ENCODE assay signal across 16 cellular contexts in genomic region chr2:105494683-105495425, GRCh38.
"Had no signal": no experiment of that assay in that cellular context is flagged by ENCODE, and none has a peak within 500 bp of the region (broad histone marks: within the 10 kb centered on the region; RNA-seq: fewer than 3 reads in every experiment).

No MANE protein-coding gene starts in this region.

- FAIRE-seq: astrocyte, bronchial epithelial cell, endometrium, urothelium cell line had no signal

- H3K36me3 ChIP-seq: right lobe of liver, spleen had no signal

- H3K4me1 ChIP-seq: spleen had no signal

- H3K4me3 Mint-ChIP-seq: immature natural killer cell, natural killer cell had no signal

- H3K27ac ChIP-seq: right lobe of liver, spleen had no signal

- DNase-seq: activated CD4-positive, alpha-beta T cell treated with anti-CD3 and anti-CD28 coated beads, Interleukin-2, amount 50 U/mL, for 48 hours; activated CD4-positive, CD25-positive, alpha-beta regulatory T cell treated with anti-CD3 and anti-CD28 coated beads, Interleukin-2, amount 50 U/mL, for 72 hours; activated naive CD4-positive, alpha-beta T cell treated with anti-CD3 and anti-CD28 coated beads, Interleukin-2, amount 50 U/mL, for 16 hours; foreskin fibroblast; immature natural killer cell; natural killer cell; nucleus accumbens; right lobe of liver; spleen; T1000 had no signal

- H3K4me3 ChIP-seq: right lobe of liver, spleen had no signal

- H3K27ac Mint-ChIP-seq: immature natural killer cell, natural killer cell, progenitor cell of endocrine pancreas had no signal

- ATAC-seq: esophagus mucosa, natural killer cell, right lobe of liver had no signal

- H3K27me3 ChIP-seq: right lobe of liver, spleen had no signal

- H3K4me1 Mint-ChIP-seq: immature natural killer cell, natural killer cell had no signal
